Comparison of ENCODE assay signal across 8 cellular contexts in the genomic region with DNA sequence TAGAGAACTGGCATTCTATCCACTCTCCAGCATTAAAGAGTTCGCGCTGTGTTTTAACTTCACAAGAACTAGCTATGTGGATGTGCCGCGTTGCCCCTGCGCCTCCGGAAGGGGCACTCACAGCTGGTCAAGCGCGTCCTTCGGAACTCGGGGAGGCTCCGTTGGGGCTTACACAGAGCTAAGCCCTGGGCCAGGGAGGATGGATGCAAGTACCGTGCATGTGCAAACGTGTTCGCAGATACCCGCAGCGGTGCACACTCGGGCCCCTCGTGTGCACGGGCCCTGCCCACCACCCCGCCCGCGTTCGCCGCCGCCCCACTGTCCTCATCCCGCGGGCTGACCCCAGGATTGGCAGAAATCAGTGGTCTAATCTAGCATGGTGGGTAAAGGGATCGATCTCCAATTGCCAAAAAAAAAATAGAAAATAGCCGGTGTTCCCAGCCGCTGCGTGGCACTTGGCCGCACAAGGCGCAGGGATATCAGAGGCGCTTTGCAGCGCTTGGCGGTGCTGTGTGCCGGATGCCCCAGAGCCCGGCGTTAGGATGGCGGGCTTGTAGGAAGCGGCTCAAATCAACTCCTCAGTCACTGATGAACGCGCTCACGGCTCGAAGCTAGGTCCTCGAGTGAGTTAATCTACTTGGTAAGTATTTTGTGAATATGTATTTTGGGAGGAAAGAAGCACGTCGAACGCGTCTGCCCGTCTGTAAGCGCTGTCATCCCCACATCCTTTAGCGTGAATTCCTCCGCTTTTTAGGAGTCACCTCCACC. TPM values are rescaled to one million over a fixed set of nuclear protein-coding genes. Genes with fewer than 3 reads are reported as not detected.
DNase-seq lines count a peak whose midpoint lies in the region; ATAC-seq and TF ChIP-seq lines count a peak whose summit lies in the region.

No MANE protein-coding gene starts in this region.

- in situ Hi-C loops in GM13977 (cut with MboI; ENCODE audit: low pct_unique_long_range_greater_than_20kb, low sequenced_read_pairs, unreplicated experiment): no loop called here

- H3K27ac Mint-ChIP-seq in nephron: peak overlapping the region in 1 of 3 experiments; percentile 69

- ATAC-seq in GM18907 (IDR thresholded peaks at IDR 0.05; ENCODE audit: unreplicated experiment) (no peak), GM19455 (IDR thresholded peaks at IDR 0.05; ENCODE audit: unreplicated experiment) (no peak), HG02973 (IDR thresholded peaks at IDR 0.05; ENCODE audit: unreplicated experiment) (no peak)

- DNase-seq in GM13977 (ENCODE audit: low spot score): peak; percentile 33
- DNase-seq in NCI-H69 (lab: John Stamatoyannopoulos, UW): peak; percentile 49
- no peak for DNase-seq in esophagus squamous epithelium (lab: John Stamatoyannopoulos, UW)
- no peak for DNase-seq in GDM1 (lab: John Stamatoyannopoulos, UW)

- peak overlapping the region; percentile 2 to 54 (median 36) for H3K4me3 ChIP-seq in esophagus squamous epithelium

- H3K9me3 Mint-ChIP-seq in nephron: no peaks in the 10 kb centered on the region

- intact Hi-C loops in esophagus squamous epithelium (cut with DNase I): no loop called here

- TF ChIP-seq POLR2A in esophagus squamous epithelium (IDR thresholded peaks at IDR 0.05): no peak

- peaks cover 29 to 75% (median 44%) of the 10 kb centered on the region in 3 donors for H3K4me1 ChIP-seq in esophagus squamous epithelium

- WGBS in esophagus squamous epithelium, 2 donors: 4 to 9% methylated on average over 23 to 37 of the region's 54 CpGs

- H3K27me3 Mint-ChIP-seq in nephron (ENCODE audit: low read depth): peaks cover 74% of the 10 kb centered on the region

- H3K36me3 Mint-ChIP-seq in nephron (ENCODE audit: low read depth): no peaks in the 10 kb centered on the region

- H3K27me3 ChIP-seq in esophagus squamous epithelium: peaks cover 7 to 92% (median 29%) of the 10 kb centered on the region in 4 donors

- peaks cover 42% of the 10 kb centered on the region for H3K4me1 Mint-ChIP-seq in nephron

- H3K4me3 Mint-ChIP-seq in nephron: peak overlapping the region; percentile 90 to 92 (median 91)

- H3K9me3 ChIP-seq in esophagus squamous epithelium: no peaks in the 10 kb centered on the region

- H3K36me3 ChIP-seq in esophagus squamous epithelium: no peaks in the 10 kb centered on the region

- H3K27ac ChIP-seq in esophagus squamous epithelium: no peak overlapping the region

- no peak for TF ChIP-seq CTCF in GM13977 (IDR thresholded peaks at IDR 0.05; ENCODE audit: extremely low read depth, insufficient read depth, missing control alignments)
- no peak for TF ChIP-seq CTCF in esophagus squamous epithelium (IDR thresholded peaks at IDR 0.05)
- TF ChIP-seq CTCF in nephron (IDR thresholded peaks at IDR 0.05; ENCODE audit: unreplicated experiment in 3 of 3): no peak

RNA-seq across cellular contexts. Expression of a gene that starts 1.0 kb away (rescaled TPM):
- total RNA-seq in esophagus squamous epithelium: under 1 TPM in 2 of 4 donors, not detected in 2; 0.13 to 0.19 TPM

Comparison
In these comparisons a context has a peak if more than half of its experiments do, and no peak if none do; other contexts are left out.
1. DNase-seq: peak in GM13977 (single experiment) and NCI-H69 (single experiment); none in esophagus squamous epithelium (single experiment) and GDM1 (single experiment).